Comparison of ENCODE assay signal across 8 cellular contexts in the genomic region with DNA sequence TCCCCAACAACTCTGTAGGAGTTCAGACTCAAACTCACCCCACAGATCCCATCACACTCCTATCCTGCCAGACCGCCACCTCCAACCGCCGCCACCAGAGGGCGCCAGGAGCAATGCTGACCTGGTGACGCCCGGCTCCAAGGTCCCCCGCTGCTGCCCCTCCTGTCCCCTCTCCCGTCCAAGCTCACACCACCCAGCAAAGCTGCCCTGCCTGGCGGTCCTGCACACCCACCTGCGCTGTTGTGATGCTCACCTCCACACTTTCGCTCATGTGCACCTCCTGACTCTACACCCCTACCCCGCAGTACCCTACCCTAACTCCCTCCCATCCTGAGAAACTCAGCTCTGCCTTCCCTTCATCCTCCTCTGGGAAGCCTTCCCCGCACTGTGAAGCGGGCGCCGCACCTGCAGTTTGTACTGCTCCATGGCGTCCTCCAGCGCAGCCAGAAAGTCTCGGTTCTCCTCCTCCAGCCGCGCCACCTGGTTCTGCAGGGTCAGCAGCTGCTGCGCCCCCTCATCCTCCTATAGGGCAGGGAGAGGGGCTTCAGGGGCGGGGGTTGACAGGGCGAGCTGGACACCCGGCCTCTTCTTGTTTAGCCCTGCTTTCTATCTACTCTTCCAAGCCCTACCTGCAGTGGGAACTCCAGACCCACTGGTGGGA. TPM values are rescaled to one million over a fixed set of nuclear protein-coding genes. Genes with fewer than 3 reads are reported as not detected.
A peak's percentile ranks its signal among the peaks of the same experiment; 100 is the strongest.
DNase-seq lines count a peak whose midpoint lies in the region; ATAC-seq and TF ChIP-seq lines count a peak whose summit lies in the region.

No MANE protein-coding gene starts in this region.

- TF ChIP-seq CTCF in A673 (conservative IDR thresholded peaks at IDR 0.05; ENCODE audit: low read depth, low read length) (peak; percentile 99), mucosa of descending colon (IDR thresholded peaks at IDR 0.05) (peak; percentile 87)

- no peaks in the 10 kb centered on the region for H3K4me1 Mint-ChIP-seq in activated CD8-positive, alpha-beta memory T cell treated with anti-CD3 and anti-CD28 coated beads, Interleukin-2, amount 10 ng/mL, durations not matched to agents 7 days and 5 days
- H3K4me1 Mint-ChIP-seq in stimulated activated effector memory CD8-positive, alpha-beta T cell treated with anti-CD3 and anti-CD28 coated beads, Interleukin-12 subunit alpha, Interleukin-12 subunit beta, amount 100 ng/mL, for 72 hours: peaks cover 7% of the 10 kb centered on the region

- H3K9me3 ChIP-seq in A673 (ENCODE audit: low read depth, low read length, poor library complexity, severe bottlenecking) (no peaks in the 10 kb centered on the region), mucosa of descending colon (no peaks in the 10 kb centered on the region)

- ATAC-seq in GM19035 (IDR thresholded peaks at IDR 0.05; ENCODE audit: unreplicated experiment) (peak; percentile 55), mucosa of descending colon (peak; percentile 89), GM21447 (IDR thresholded peaks at IDR 0.05; ENCODE audit: unreplicated experiment) (no peak)
- peak; percentile 74 for ATAC-seq in activated CD8-positive, alpha-beta memory T cell treated with anti-CD3 and anti-CD28 coated beads, Interleukin-2, amount 10 ng/mL, durations not matched to agents 7 days and 5 days
- ATAC-seq in stimulated activated effector memory CD8-positive, alpha-beta T cell treated with anti-CD3 and anti-CD28 coated beads, Interleukin-12 subunit alpha, Interleukin-12 subunit beta, amount 100 ng/mL, for 72 hours: peak; percentile 70

- no peaks in the 10 kb centered on the region for H3K27me3 ChIP-seq in A673 (replicated peaks; ENCODE audit: insufficient read depth, low read depth, low read length, poor library complexity)

- peak; percentile 67 for DNase-seq in A673 (ENCODE audit: low spot score)
- DNase-seq in NCI-H82 (lab: John Stamatoyannopoulos, UW): peak; percentile 74
- peak; percentile 76 for DNase-seq in activated CD8-positive, alpha-beta memory T cell treated with anti-CD3 and anti-CD28 coated beads, Interleukin-2, amount 10 ng/mL, durations not matched to agents 7 days and 5 days
- peak; percentile 93 for DNase-seq in epidermal melanocyte (ENCODE audit: insufficient read length, low spot score)
- DNase-seq in mucosa of descending colon: peak; percentile 77 to 94 (median 90)
- peak; percentile 66 to 86 for DNase-seq in stimulated activated effector memory CD8-positive, alpha-beta T cell treated with anti-CD3 and anti-CD28 coated beads, Interleukin-12 subunit alpha, Interleukin-12 subunit beta, amount 100 ng/mL, for 72 hours (ENCODE audit: low spot score in 2 of 2)

- H3K4me3 ChIP-seq in A673 (ENCODE audit: low read depth, low read length, poor library complexity, severe bottlenecking) (no peak overlapping the region), mucosa of descending colon (no peak overlapping the region)

- no TSS peak for BruUV-seq in A673 (replicated peaks; lab: Mats Ljungman, UMichigan)

- no peaks in the 10 kb centered on the region for H3K9me3 Mint-ChIP-seq in activated CD8-positive, alpha-beta memory T cell treated with anti-CD3 and anti-CD28 coated beads, Interleukin-2, amount 10 ng/mL, durations not matched to agents 7 days and 5 days (ENCODE audit: low read depth)
- H3K9me3 Mint-ChIP-seq in stimulated activated effector memory CD8-positive, alpha-beta T cell treated with anti-CD3 and anti-CD28 coated beads, Interleukin-12 subunit alpha, Interleukin-12 subunit beta, amount 100 ng/mL, for 72 hours: no peaks in the 10 kb centered on the region

- no peaks in the 10 kb centered on the region for H3K36me3 Mint-ChIP-seq in activated CD8-positive, alpha-beta memory T cell treated with anti-CD3 and anti-CD28 coated beads, Interleukin-2, amount 10 ng/mL, durations not matched to agents 7 days and 5 days
- no peaks in the 10 kb centered on the region for H3K36me3 Mint-ChIP-seq in stimulated activated effector memory CD8-positive, alpha-beta T cell treated with anti-CD3 and anti-CD28 coated beads, Interleukin-12 subunit alpha, Interleukin-12 subunit beta, amount 100 ng/mL, for 72 hours

- no peaks in the 10 kb centered on the region for H3K4me1 ChIP-seq in A673 (ENCODE audit: insufficient read depth, low read length, poor library complexity, severe bottlenecking)
- no peaks in the 10 kb centered on the region for H3K4me1 ChIP-seq in mucosa of descending colon (ENCODE audit: low read depth)

- POLR2A ChIA-PET in A673 (lab: Charles Lee; ENCODE audit: low non-redundant PET): no interaction called here

- H3K36me3 ChIP-seq in A673 (ENCODE audit: insufficient read depth, low read length, poor library complexity, severe bottlenecking) (no peaks in the 10 kb centered on the region), mucosa of descending colon (ENCODE audit: low read depth) (no peaks in the 10 kb centered on the region)

- H3K4me3 Mint-ChIP-seq in activated CD8-positive, alpha-beta memory T cell treated with anti-CD3 and anti-CD28 coated beads, Interleukin-2, amount 10 ng/mL, durations not matched to agents 7 days and 5 days: no peak overlapping the region
- H3K4me3 Mint-ChIP-seq in stimulated activated effector memory CD8-positive, alpha-beta T cell treated with anti-CD3 and anti-CD28 coated beads, Interleukin-12 subunit alpha, Interleukin-12 subunit beta, amount 100 ng/mL, for 72 hours: no peak overlapping the region

- peaks cover 2% of the 10 kb centered on the region for H3K27me3 Mint-ChIP-seq in activated CD8-positive, alpha-beta memory T cell treated with anti-CD3 and anti-CD28 coated beads, Interleukin-2, amount 10 ng/mL, durations not matched to agents 7 days and 5 days

- H3K27ac ChIP-seq in A673 (ENCODE audit: low read depth, low read length, poor library complexity, severe bottlenecking): no peak overlapping the region

- CTCF ChIA-PET in A673 (lab: Charles Lee): no interaction called here
- CTCF ChIA-PET in activated CD8-positive, alpha-beta memory T cell treated with anti-CD3 and anti-CD28 coated beads, Interleukin-2, amount 10 ng/mL, durations not matched to agents 7 days and 5 days (lab: Charles Lee): interaction anchor here (0.9 to 1.6 kb wide), 4 partner anchors 12 to 228 kb away, joined by 3 to 5 read pairs (median 4); no protein-coding TSS in a partner anchor

- intact Hi-C loops in A673 (cut with micrococcal nuclease; ENCODE audit: unreplicated experiment) (no loop called here), mucosa of descending colon (cut with DNase I, micrococcal nuclease) (loop anchor here in 1 of 2 donors (10.0 kb wide), 1 partner anchor 87 kb away; no protein-coding TSS in a partner anchor)

- no peak overlapping the region for H3K27ac Mint-ChIP-seq in activated CD8-positive, alpha-beta memory T cell treated with anti-CD3 and anti-CD28 coated beads, Interleukin-2, amount 10 ng/mL, durations not matched to agents 7 days and 5 days
- no peak overlapping the region for H3K27ac Mint-ChIP-seq in stimulated activated effector memory CD8-positive, alpha-beta T cell treated with anti-CD3 and anti-CD28 coated beads, Interleukin-12 subunit alpha, Interleukin-12 subunit beta, amount 100 ng/mL, for 72 hours

RNA-seq across cellular contexts. Expression of a gene that starts 7.9 kb away (rescaled TPM):
- total RNA-seq in A673 (2021): 9.5 and 11.3 TPM in 2 replicates
- 1 to 10 TPM in 1 of 2 experiments, under 1 TPM in 1; 0.55 to 2.5 TPM for total RNA-seq in activated CD8-positive, alpha-beta memory T cell treated with anti-CD3 and anti-CD28 coated beads, Interleukin-2, amount 10 ng/mL, durations not matched to agents 7 days and 5 days
- 1 to 10 TPM; 1.6 to 9.4 (median 3.1) TPM for total RNA-seq in mucosa of descending colon

RNA-seq across cellular contexts. Expression of a gene that starts 31.8 kb away (rescaled TPM):
- total RNA-seq in A673 (2021): 0.30 and 0.46 TPM in 2 replicates
- total RNA-seq in activated CD8-positive, alpha-beta memory T cell treated with anti-CD3 and anti-CD28 coated beads, Interleukin-2, amount 10 ng/mL, durations not matched to agents 7 days and 5 days: under 1 TPM in 1 of 2 experiments, not detected in 1; 0.12 TPM
- 1 to 10 TPM in 2 of 3 donors, under 1 TPM in 1; 0.77 to 8.1 (median 5.2) TPM for total RNA-seq in mucosa of descending colon

RNA-seq across cellular contexts. Expression of a gene that starts 43.2 kb away (rescaled TPM):
- total RNA-seq in A673 (2021) (2.7 and 5.4 TPM in 2 replicates), mucosa of descending colon (10 to 100 TPM; 15.5 to 38.5 (median 16.7) TPM)
- total RNA-seq in activated CD8-positive, alpha-beta memory T cell treated with anti-CD3 and anti-CD28 coated beads, Interleukin-2, amount 10 ng/mL, durations not matched to agents 7 days and 5 days: 1 to 10 TPM; 1.6 to 2.2 TPM

RNA-seq across cellular contexts. Expression of a gene that starts 43.3 kb away (rescaled TPM):
- not detected in 2 replicates for total RNA-seq in A673 (2021)
- not detected for total RNA-seq in activated CD8-positive, alpha-beta memory T cell treated with anti-CD3 and anti-CD28 coated beads, Interleukin-2, amount 10 ng/mL, durations not matched to agents 7 days and 5 days
- under 1 TPM in 1 of 3 donors, not detected in 2; 0.14 TPM for total RNA-seq in mucosa of descending colon
